20 cellular contexts compared by ENCODE assay signal in genomic region chr2:237264480-237265219, GRCh38.
DNase-seq lines count a peak whose midpoint lies in the region; ATAC-seq, FAIRE-seq and TF ChIP-seq lines count a peak whose summit lies in the region.
"Had no signal": no experiment of that assay in that cellular context is flagged by ENCODE, and none has a peak within 500 bp of the region (broad histone marks: within the 10 kb centered on the region; RNA-seq: fewer than 3 reads in every experiment).

No MANE protein-coding gene starts in this region.

- no peaks in the 10 kb centered on the region for H3K9me3 ChIP-seq in pancreas
- H3K9me3 ChIP-seq: spleen had no signal

- ATAC-seq in HG02588 (IDR thresholded peaks at IDR 0.05; ENCODE audit: unreplicated experiment) (no peak), HG03460 (IDR thresholded peaks at IDR 0.05; ENCODE audit: unreplicated experiment) (no peak), pancreas (no peak)
- ATAC-seq: activated naive CD8-positive, alpha-beta T cell treated with anti-CD3 and anti-CD28 coated beads, Interleukin-2, amount 50 U/mL, for 24 hours had no signal

- in situ Hi-C loops in astrocyte of the spinal cord (cut with HindIII; ENCODE audit: low sequenced_read_pairs): no loop called here

- H3K27ac ChIP-seq in pancreas: no peak overlapping the region
- H3K27ac ChIP-seq: spleen had no signal

- no peaks in the 10 kb centered on the region for H3K4me1 ChIP-seq in pancreas

- DNase-seq in AG08395 (ENCODE audit: low spot score): peak; percentile 76
- peak; percentile 72 for DNase-seq in HS-5 (ENCODE audit: low read depth)
- peak; percentile 95 for DNase-seq in astrocyte of the spinal cord (ENCODE audit: low read depth, low spot score)
- peak; percentile 37 for DNase-seq in myocyte (ENCODE audit: low read depth)
- DNase-seq in DMS 273 treated with DMSO at 0.1 percent for 48 hours (lab: John Stamatoyannopoulos, UW): no peak
- DNase-seq in pancreas: no peak
- DNase-seq: activated CD4-positive, alpha-beta memory T cell treated with anti-CD3 and anti-CD28 coated beads for 36 hours; activated naive CD8-positive, alpha-beta T cell treated with anti-CD3 and anti-CD28 coated beads, Interleukin-2, amount 50 U/mL, for 24 hours; AML-193; head of caudate nucleus; islet precursor cell; Kasumi-1; NCI-H510A; spleen; stimulated activated naive CD4-positive, alpha-beta T cell had no signal

- H3K4me3 ChIP-seq in astrocyte of the spinal cord (ENCODE audit: low read depth, low read length) (no peak overlapping the region), pancreas (no peak overlapping the region)
- H3K4me3 ChIP-seq: spleen had no signal

- no peaks in the 10 kb centered on the region for H3K27me3 ChIP-seq in pancreas

- intact Hi-C loops in pancreas (cut with DNase I): no loop called here

- no peak for FAIRE-seq in pancreas (lab: Jason Lieb, UNC)
- FAIRE-seq: colon, D721Med, GM19239 had no signal

- 75% methylated on average over 18 of the region's 18 CpGs for WGBS in pancreas, 2 donors

- TF ChIP-seq CTCF in astrocyte of the spinal cord (IDR thresholded peaks at IDR 0.05; ENCODE audit: low read depth, low read length) (no peak), pancreas (IDR thresholded peaks at IDR 0.05) (no peak)

- H3K36me3 ChIP-seq in pancreas: no peaks in the 10 kb centered on the region
- H3K36me3 ChIP-seq: spleen had no signal

Comparison
In these comparisons a context has a peak if more than half of its experiments do, and no peak if none do; other contexts are left out.
1. DNase-seq: peak in AG08395 (single experiment), HS-5 (single experiment), astrocyte of the spinal cord (single experiment) and myocyte (single experiment); none in DMS 273 treated with DMSO at 0.1 percent for 48 hours (single experiment) and pancreas (0 of 6).